4 cellular contexts compared by ENCODE assay signal in the genomic region with DNA sequence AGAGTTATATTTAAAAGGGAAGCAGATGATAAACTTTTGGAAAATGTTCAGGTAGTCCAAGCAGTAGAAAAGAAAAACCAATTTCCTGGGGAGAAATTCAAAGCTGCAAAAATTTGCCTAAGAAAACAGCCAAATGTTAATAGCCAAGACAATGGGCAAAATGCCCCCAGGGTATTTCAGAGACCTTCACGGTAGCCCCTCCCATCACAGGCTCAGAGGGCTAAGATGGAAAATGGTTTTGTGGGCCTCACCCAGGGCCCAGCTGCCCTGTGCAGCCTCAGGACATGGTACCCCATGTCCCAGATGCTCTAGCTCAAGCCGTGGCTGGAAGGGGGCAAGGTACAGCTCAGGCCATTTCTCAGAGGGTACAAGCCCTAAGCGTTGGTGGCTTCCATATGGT.
"Had no signal": no experiment of that assay in that cellular context is flagged by ENCODE, and none has a peak within 500 bp of the region (broad histone marks: within the 10 kb centered on the region; RNA-seq: fewer than 3 reads in every experiment).

No MANE protein-coding gene starts in this region.

- H3K4me3 ChIP-seq: GM23248 had no signal

- DNase-seq: GM23248, H9, HCEC 1CT, IMR-90 had no signal

- H3K9ac ChIP-seq: GM23248 had no signal

- H3K27ac ChIP-seq: GM23248 had no signal
